ENCODE assay signal across 22 cellular contexts in the genomic region with DNA sequence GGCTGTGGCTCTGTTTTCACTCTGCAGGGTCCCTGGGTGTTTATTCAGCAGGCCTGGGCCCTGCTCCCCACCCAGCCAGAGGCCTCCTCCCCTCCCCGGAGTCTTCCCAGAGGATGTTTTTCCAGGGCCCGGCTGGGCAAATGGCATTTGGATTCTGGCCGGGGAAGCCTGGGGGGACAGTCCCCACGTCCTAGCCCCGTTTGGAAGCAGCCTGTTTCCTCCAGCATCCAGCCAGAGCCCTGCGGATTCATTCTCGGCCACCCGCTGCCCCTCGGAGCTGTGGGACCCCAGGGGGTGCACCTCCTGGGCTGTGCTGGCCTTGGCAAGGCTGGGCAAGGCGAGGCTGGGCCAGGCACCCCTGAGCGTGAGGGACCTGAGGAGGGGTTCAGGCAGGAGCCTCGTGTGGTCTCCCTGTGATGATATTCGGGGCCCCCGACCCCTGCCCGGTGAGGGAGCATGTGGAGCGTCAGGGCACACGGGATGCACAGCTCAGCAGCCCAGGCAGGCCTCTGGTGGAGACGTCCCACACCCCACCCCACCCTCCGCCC. TPM values are rescaled to one million over a fixed set of nuclear protein-coding genes. Genes with fewer than 3 reads are reported as not detected.
DNase-seq lines count a peak whose midpoint lies in the region; ATAC-seq and TF ChIP-seq lines count a peak whose summit lies in the region.
"Had no signal": no experiment of that assay in that cellular context is flagged by ENCODE, and none has a peak within 500 bp of the region (broad histone marks: within the 10 kb centered on the region; RNA-seq: fewer than 3 reads in every experiment).

No MANE protein-coding gene starts in this region.

- ATAC-seq in HG03342 (IDR thresholded peaks at IDR 0.05; ENCODE audit: unreplicated experiment), result no peak
- ATAC-seq in GM18873 (IDR thresholded peaks at IDR 0.05; ENCODE audit: low FRiP score, unreplicated experiment), result no peak
- ATAC-seq: natural killer cell had no signal

- H3K36me3 ChIP-seq in right atrium auricular region (no peaks in the 10 kb centered on the region), HAP-1 (replicated peaks) (no peaks in the 10 kb centered on the region)
- H3K36me3 ChIP-seq: ascending aorta, prostate gland had no signal

- H3K9me3 ChIP-seq in right atrium auricular region (no peaks in the 10 kb centered on the region), HAP-1 (no peaks in the 10 kb centered on the region)
- H3K9me3 ChIP-seq: ascending aorta, prostate gland had no signal

- peak; percentile 23 for DNase-seq in EH (ENCODE audit: low read depth)
- peak; percentile 43 for DNase-seq in astrocyte of the spinal cord (ENCODE audit: low read depth, low spot score)
- DNase-seq in right atrium auricular region (ENCODE audit: low spot score), result no peak
- peak; percentile 56 for DNase-seq in smooth muscle cell of the brain vasculature (ENCODE audit: low read depth, low spot score)
- no peak for DNase-seq in activated CD4-positive, alpha-beta memory T cell treated with anti-CD3 and anti-CD28 coated beads for 36 hours
- DNase-seq in HAP-1 (ENCODE audit: low spot score in 2 of 2), result no peak
- DNase-seq: activated CD4-positive, alpha-beta T cell treated with anti-CD3 and anti-CD28 coated beads, Interleukin-2, amount 50 U/mL, for 1 hour; activated naive CD4-positive, alpha-beta T cell treated with anti-CD3 and anti-CD28 coated beads, Interleukin-2, amount 10 ng/mL, durations not matched to agents 7 days and 5 days; activated T-cell treated with anti-CD3 and anti-CD28 coated beads, Interleukin-2, amount 50 U/mL, for 1 hour; Calu3; cortex of kidney; GOT3; natural killer cell; NCI-H1092; NCI-H748 treated with DMSO at 0.1 percent for 48 hours; PC-9 had no signal

- H3K4me1 ChIP-seq in right atrium auricular region, result peaks cover 0 to 29% of the 10 kb centered on the region in 2 donors
- no peaks in the 10 kb centered on the region for H3K4me1 ChIP-seq in HAP-1

- CTCF ChIA-PET in activated CD4-positive, alpha-beta memory T cell treated with anti-CD3 and anti-CD28 coated beads for 36 hours (lab: Charles Lee), result no interaction called here

- H3K4me3 ChIP-seq in astrocyte of the spinal cord (ENCODE audit: low read depth, low read length) (no peak overlapping the region), right atrium auricular region (no peak overlapping the region), HAP-1 (no peak overlapping the region)
- H3K4me3 ChIP-seq: ascending aorta, PC-9, prostate gland had no signal

- peaks cover 1% of the 10 kb centered on the region for H3K27me3 Mint-ChIP-seq in activated CD4-positive, alpha-beta memory T cell treated with anti-CD3 and anti-CD28 coated beads for 36 hours
- H3K27me3 Mint-ChIP-seq: stimulated activated naive CD8-positive, alpha-beta T cell treated with anti-CD3 and anti-CD28 coated beads, Interleukin-15, Interleukin-2, amounts not matched to agents 100 ng/mL and 50 ng/mL, for 24 hours had no signal

- intact Hi-C loops in activated CD4-positive, alpha-beta memory T cell treated with anti-CD3 and anti-CD28 coated beads for 36 hours (cut with micrococcal nuclease), result no loop called here

- H3K4me3 Mint-ChIP-seq in activated CD4-positive, alpha-beta memory T cell treated with anti-CD3 and anti-CD28 coated beads for 36 hours, result no peak overlapping the region
- H3K4me3 Mint-ChIP-seq: activated naive CD4-positive, alpha-beta T cell treated with anti-CD3 and anti-CD28 coated beads, Interleukin-2, amount 10 ng/mL, durations not matched to agents 7 days and 5 days; natural killer cell; stimulated activated naive CD8-positive, alpha-beta T cell treated with anti-CD3 and anti-CD28 coated beads, Interleukin-15, Interleukin-2, amounts not matched to agents 100 ng/mL and 50 ng/mL, for 24 hours had no signal

- POLR2A ChIA-PET in activated CD4-positive, alpha-beta memory T cell treated with anti-CD3 and anti-CD28 coated beads for 36 hours (lab: Charles Lee), result interaction anchor here (0.5 kb wide), 1 partner anchor 29 kb away, joined by 3 read pairs; no protein-coding TSS in a partner anchor

- TF ChIP-seq CTCF in astrocyte of the spinal cord (IDR thresholded peaks at IDR 0.05; ENCODE audit: low read depth, low read length) (no peak), right atrium auricular region (IDR thresholded peaks at IDR 0.05) (no peak)

- no peaks in the 10 kb centered on the region for H3K9me3 Mint-ChIP-seq in activated CD4-positive, alpha-beta memory T cell treated with anti-CD3 and anti-CD28 coated beads for 36 hours
- H3K9me3 Mint-ChIP-seq: activated naive CD4-positive, alpha-beta T cell treated with anti-CD3 and anti-CD28 coated beads, Interleukin-2, amount 10 ng/mL, durations not matched to agents 7 days and 5 days; natural killer cell; stimulated activated naive CD8-positive, alpha-beta T cell treated with anti-CD3 and anti-CD28 coated beads, Interleukin-15, Interleukin-2, amounts not matched to agents 100 ng/mL and 50 ng/mL, for 24 hours had no signal

- no peak overlapping the region for H3K27ac Mint-ChIP-seq in activated CD4-positive, alpha-beta memory T cell treated with anti-CD3 and anti-CD28 coated beads for 36 hours
- H3K27ac Mint-ChIP-seq: activated naive CD4-positive, alpha-beta T cell treated with anti-CD3 and anti-CD28 coated beads, Interleukin-2, amount 10 ng/mL, durations not matched to agents 7 days and 5 days; natural killer cell; stimulated activated naive CD8-positive, alpha-beta T cell treated with anti-CD3 and anti-CD28 coated beads, Interleukin-15, Interleukin-2, amounts not matched to agents 100 ng/mL and 50 ng/mL, for 24 hours had no signal

- H3K27me3 ChIP-seq in right atrium auricular region (no peaks in the 10 kb centered on the region), HAP-1 (ENCODE audit: low read depth) (no peaks in the 10 kb centered on the region)
- H3K27me3 ChIP-seq: ascending aorta had no signal

- peak overlapping the region; percentile 37 to 59 for H3K27ac ChIP-seq in right atrium auricular region
- H3K27ac ChIP-seq: KMS-11, PC-9, prostate gland had no signal

- in situ Hi-C loops in astrocyte of the spinal cord (cut with HindIII; ENCODE audit: low sequenced_read_pairs) (no loop called here), HAP-1 (cut with MboI; ENCODE audit: low sequenced_read_pairs) (no loop called here)

- no peaks in the 10 kb centered on the region for H3K4me1 Mint-ChIP-seq in activated CD4-positive, alpha-beta memory T cell treated with anti-CD3 and anti-CD28 coated beads for 36 hours (ENCODE audit: low read depth)
- H3K4me1 Mint-ChIP-seq: activated naive CD4-positive, alpha-beta T cell treated with anti-CD3 and anti-CD28 coated beads, Interleukin-2, amount 10 ng/mL, durations not matched to agents 7 days and 5 days had no signal

- no peaks in the 10 kb centered on the region for H3K36me3 Mint-ChIP-seq in activated CD4-positive, alpha-beta memory T cell treated with anti-CD3 and anti-CD28 coated beads for 36 hours
- H3K36me3 Mint-ChIP-seq: activated naive CD4-positive, alpha-beta T cell treated with anti-CD3 and anti-CD28 coated beads, Interleukin-2, amount 10 ng/mL, durations not matched to agents 7 days and 5 days; natural killer cell had no signal

RNA-seq across cellular contexts. Expression of a gene that starts 48.8 kb away (rescaled TPM):
- total RNA-seq in right atrium auricular region, result 100 to 1,000 TPM; 114 to 120 TPM
- total RNA-seq in activated CD4-positive, alpha-beta memory T cell treated with anti-CD3 and anti-CD28 coated beads for 36 hours, result under 1 TPM; 0.90 to 0.93 TPM

Comparison
In these comparisons a context has a peak if more than half of its experiments do, and no peak if none do; other contexts are left out.
1. DNase-seq: peak in EH (single experiment), astrocyte of the spinal cord (single experiment) and smooth muscle cell of the brain vasculature (single experiment); none in right atrium auricular region (single experiment), activated CD4-positive, alpha-beta memory T cell treated with anti-CD3 and anti-CD28 coated beads for 36 hours (single experiment) and HAP-1 (0 of 2).
2. RNA of a gene that starts 48.8 kb away (total RNA-seq): 114 to 120 TPM in right atrium auricular region; 0.90 to 0.93 TPM in activated CD4-positive, alpha-beta memory T cell treated with anti-CD3 and anti-CD28 coated beads for 36 hours; every median in the first group is over 10 times any median in the second.